Comparison of ENCODE assay signal across 6 cellular contexts in genomic region chr19:57500400-57500799, GRCh38. TPM values are rescaled to one million over a fixed set of nuclear protein-coding genes. Genes with fewer than 3 reads are reported as not detected.
DNase-seq lines count a peak whose midpoint lies in the region; ATAC-seq and TF ChIP-seq lines count a peak whose summit lies in the region.
"Not testable (repeated sequence)": the region's sequence is repeated elsewhere in the genome, so short reads cannot be mapped to it uniquely, and the experiment has no call there.

No MANE protein-coding gene starts in this region.

- H3K36me3 Mint-ChIP-seq in activated T-cell treated with anti-CD3 and anti-CD28 coated beads, Interleukin-2, amount 50 U/mL, for 4 hours (ENCODE audit: insufficient read depth) = peaks cover 43% of the 10 kb centered on the region
- peaks cover 73% of the 10 kb centered on the region for H3K36me3 Mint-ChIP-seq in stimulated activated naive CD8-positive, alpha-beta T cell treated with anti-CD3 and anti-CD28 coated beads, Interleukin-15, Interleukin-2, amounts not matched to agents 100 ng/mL and 50 ng/mL, for 24 hours (ENCODE audit: low read depth)

- H3K36me3 ChIP-seq in MM.1S (replicated peaks; ENCODE audit: insufficient read depth, low read length); lower lobe of right lung: not testable (repeated sequence)

- intact Hi-C loops in lower lobe of right lung (cut with DNase I) = not testable (repeated sequence)

- DNase-seq in EH (ENCODE audit: low read depth) = peak; percentile 62
- not testable (repeated sequence) for DNase-seq in MM.1S; activated T-cell treated with anti-CD3 and anti-CD28 coated beads, Interleukin-2, amount 50 U/mL, for 4 hours; epithelial cell of prostate (ENCODE audit: low read depth, low spot score); lower lobe of right lung

- H4K20me1 ChIP-seq in MM.1S (ENCODE audit: insufficient read depth, low read length) = not testable (repeated sequence)

- H3K4me3 Mint-ChIP-seq in activated T-cell treated with anti-CD3 and anti-CD28 coated beads, Interleukin-2, amount 50 U/mL, for 4 hours = peak overlapping the region; percentile 83
- peak overlapping the region; percentile 87 for H3K4me3 Mint-ChIP-seq in stimulated activated naive CD8-positive, alpha-beta T cell treated with anti-CD3 and anti-CD28 coated beads, Interleukin-15, Interleukin-2, amounts not matched to agents 100 ng/mL and 50 ng/mL, for 24 hours

- ATAC-seq in activated T-cell treated with anti-CD3 and anti-CD28 coated beads, Interleukin-2, amount 50 U/mL, for 4 hours = not testable (repeated sequence)
- ATAC-seq in lower lobe of right lung = peak; percentile 31 to 44

- not testable (repeated sequence) for H3K4me1 ChIP-seq in MM.1S (ENCODE audit: low read length); lower lobe of right lung

- not testable (repeated sequence) for H3K9ac ChIP-seq in MM.1S (ENCODE audit: low read length)

- H3K27ac ChIP-seq in MM.1S (ENCODE audit: low read length); lower lobe of right lung: not testable (repeated sequence)
- H3K27ac ChIP-seq in epithelial cell of prostate = peak overlapping the region; percentile 72

- H3K4me2 ChIP-seq in MM.1S (ENCODE audit: low read depth, low read length) = peak overlapping the region; percentile 49; the same call in 1 of the 2 replicates

- peaks cover 38% of the 10 kb centered on the region for H3K9me3 Mint-ChIP-seq in activated T-cell treated with anti-CD3 and anti-CD28 coated beads, Interleukin-2, amount 50 U/mL, for 4 hours
- peaks cover 41% of the 10 kb centered on the region for H3K9me3 Mint-ChIP-seq in stimulated activated naive CD8-positive, alpha-beta T cell treated with anti-CD3 and anti-CD28 coated beads, Interleukin-15, Interleukin-2, amounts not matched to agents 100 ng/mL and 50 ng/mL, for 24 hours

- H3K4me1 Mint-ChIP-seq in activated T-cell treated with anti-CD3 and anti-CD28 coated beads, Interleukin-2, amount 50 U/mL, for 4 hours (ENCODE audit: low read depth) = peaks cover 23% of the 10 kb centered on the region
- H3K4me1 Mint-ChIP-seq in stimulated activated naive CD8-positive, alpha-beta T cell treated with anti-CD3 and anti-CD28 coated beads, Interleukin-15, Interleukin-2, amounts not matched to agents 100 ng/mL and 50 ng/mL, for 24 hours (ENCODE audit: low read depth) = peaks cover 27% of the 10 kb centered on the region

- not testable (repeated sequence) for H3K27me3 Mint-ChIP-seq in activated T-cell treated with anti-CD3 and anti-CD28 coated beads, Interleukin-2, amount 50 U/mL, for 4 hours (ENCODE audit: low read depth); stimulated activated naive CD8-positive, alpha-beta T cell treated with anti-CD3 and anti-CD28 coated beads, Interleukin-15, Interleukin-2, amounts not matched to agents 100 ng/mL and 50 ng/mL, for 24 hours

- TF ChIP-seq CTCF in MM.1S (IDR thresholded peaks at IDR 0.05; ENCODE audit: low read length); lower lobe of right lung (IDR thresholded peaks at IDR 0.05): not testable (repeated sequence)

- H3K4me3 ChIP-seq in MM.1S (ENCODE audit: low read length) = 0 out of 2 replicates have a peak overlapping the region, but pooled peaks have one; percentile 27
- H3K4me3 ChIP-seq in lower lobe of right lung = peak overlapping the region; percentile 77

- not testable (repeated sequence) for H3F3A ChIP-seq in MM.1S (ENCODE audit: insufficient read depth, low read length)

- not testable (repeated sequence) for H3K27me3 ChIP-seq in MM.1S (replicated peaks; ENCODE audit: insufficient read depth, low read length); lower lobe of right lung (ENCODE audit: low read depth)

- peak overlapping the region; percentile 67 for H3K27ac Mint-ChIP-seq in stimulated activated naive CD8-positive, alpha-beta T cell treated with anti-CD3 and anti-CD28 coated beads, Interleukin-15, Interleukin-2, amounts not matched to agents 100 ng/mL and 50 ng/mL, for 24 hours

- H2AFZ ChIP-seq in MM.1S (ENCODE audit: low read length) = not testable (repeated sequence)

- H3K9me3 ChIP-seq in MM.1S (replicated peaks; ENCODE audit: insufficient read depth, low read length) = not testable (repeated sequence)
- peaks cover 12% of the 10 kb centered on the region for H3K9me3 ChIP-seq in lower lobe of right lung

- H3K9me2 ChIP-seq in MM.1S (replicated peaks; ENCODE audit: insufficient read depth, low read length) = not testable (repeated sequence)

- H3K79me2 ChIP-seq in MM.1S (ENCODE audit: low read length) = peaks cover 10% of the 10 kb centered on the region

RNA-seq across cellular contexts. Expression of gene ZNF773, which starts 0.7 kb away (rescaled TPM):
- 1 to 10 TPM; 4.5 to 4.6 (median 4.5) TPM for total RNA-seq in activated T-cell treated with anti-CD3 and anti-CD28 coated beads, Interleukin-2, amount 50 U/mL, for 4 hours
- 8.4 TPM for total RNA-seq in lower lobe of right lung

RNA-seq across cellular contexts. Expression of gene ZNF419, which starts 12.8 kb away (rescaled TPM):
- total RNA-seq in activated T-cell treated with anti-CD3 and anti-CD28 coated beads, Interleukin-2, amount 50 U/mL, for 4 hours = 1 to 10 TPM; 3.3 to 4.2 (median 3.9) TPM
- 12.9 TPM for total RNA-seq in lower lobe of right lung

RNA-seq across cellular contexts. Expression of gene ZNF772, which starts 23.0 kb away (rescaled TPM):
- 1 to 10 TPM; 3.1 to 3.7 (median 3.2) TPM for total RNA-seq in activated T-cell treated with anti-CD3 and anti-CD28 coated beads, Interleukin-2, amount 50 U/mL, for 4 hours
- 10.0 TPM for total RNA-seq in lower lobe of right lung

RNA-seq across cellular contexts. Expression of gene ZNF549, which starts 26.8 kb away (rescaled TPM):
- total RNA-seq in activated T-cell treated with anti-CD3 and anti-CD28 coated beads, Interleukin-2, amount 50 U/mL, for 4 hours = 1 to 10 TPM; 3.2 to 4.1 (median 3.8) TPM
- 6.0 TPM for total RNA-seq in lower lobe of right lung

RNA-seq across cellular contexts. Expression of gene VN1R1, which starts 43.5 kb away (rescaled TPM):
- under 1 TPM in 1 of 3 donors, not detected in 2; 0.08 TPM for total RNA-seq in activated T-cell treated with anti-CD3 and anti-CD28 coated beads, Interleukin-2, amount 50 U/mL, for 4 hours
- total RNA-seq in lower lobe of right lung = 0.71 TPM
